ENCODE assay signal across 8 cellular contexts in genomic region chr16:89325861-89326471, GRCh38.
DNase-seq lines count a peak whose midpoint lies in the region; ATAC-seq, FAIRE-seq and TF ChIP-seq lines count a peak whose summit lies in the region.

No MANE protein-coding gene starts in this region.

- DNase-seq in A549 (ENCODE audit: low read depth in 1 of 2, low spot score in 1 of 2): peak; percentile 66 to 75
- no peak for DNase-seq in RWPE1 (ENCODE audit: low spot score)
- DNase-seq in coronary artery (ENCODE audit: low spot score): peak; percentile 75
- DNase-seq in lower lobe of right lung: peak; percentile 70
- DNase-seq in thoracic aorta (ENCODE audit: low spot score): no peak
- DNase-seq in activated gamma-delta T cell (lab: John Stamatoyannopoulos, UW): no peak

- peak overlapping the region; percentile 98 to 99 for H3K27ac ChIP-seq in A549
- H3K27ac ChIP-seq in RWPE1: peak overlapping the region; percentile 97
- peak overlapping the region; percentile 47 to 76 for H3K27ac ChIP-seq in coronary artery
- peak overlapping the region; percentile 71 for H3K27ac ChIP-seq in lower lobe of right lung
- H3K27ac ChIP-seq in thoracic aorta: peak overlapping the region; percentile 33 to 38

- peak in 1 of 2 experiments; percentile 16; a peak in 2 of 6 replicates for ATAC-seq in A549
- peak; percentile 63 to 67 for ATAC-seq in lower lobe of right lung
- ATAC-seq in thoracic aorta (ENCODE audit: insufficient number of reproducible peaks, low FRiP score, low read depth): peak; percentile 64
- no peak for ATAC-seq in HG03196 (IDR thresholded peaks at IDR 0.05; ENCODE audit: unreplicated experiment)

- peaks cover 98% of the 10 kb centered on the region for H3K4me1 ChIP-seq in A549
- H3K4me1 ChIP-seq in lower lobe of right lung: peaks cover 83% of the 10 kb centered on the region
- peaks cover 40 to 57% of the 10 kb centered on the region in 2 donors for H3K4me1 ChIP-seq in thoracic aorta (ENCODE audit: control insufficient read depth in 1 of 2, low read depth in 2 of 2)

- TF ChIP-seq RAD21 in A549 (conservative IDR thresholded peaks at IDR 0.05 in 1 of 2, IDR thresholded peaks at IDR 0.05 in 1 of 2): no peak

- H3K4me3 ChIP-seq in A549: peak overlapping the region; percentile 4; the same call in 2 of the 3 replicates
- peak overlapping the region; percentile 3; the same call in 1 of the 2 replicates for H3K4me3 ChIP-seq in GM08714 (ENCODE audit: low read length)
- peak overlapping the region; percentile 51 for H3K4me3 ChIP-seq in coronary artery
- no peak overlapping the region for H3K4me3 ChIP-seq in lower lobe of right lung
- H3K4me3 ChIP-seq in thoracic aorta: peak overlapping the region; percentile 43

- H3K4me2 ChIP-seq in A549: peak overlapping the region; percentile 76

- FAIRE-seq in A549 (lab: Jason Lieb, UNC): no peak

- no peak for TF ChIP-seq CTCF in A549 (IDR thresholded peaks at IDR 0.05)
- TF ChIP-seq CTCF in RWPE1 (conservative IDR thresholded peaks at IDR 0.05; ENCODE audit: low read depth): no peak
- TF ChIP-seq CTCF in coronary artery (IDR thresholded peaks at IDR 0.05): no peak
- no peak for TF ChIP-seq CTCF in lower lobe of right lung (IDR thresholded peaks at IDR 0.05)
- no peak for TF ChIP-seq CTCF in thoracic aorta (IDR thresholded peaks at IDR 0.05)

- intact Hi-C loops in lower lobe of right lung (cut with DNase I): no loop called here

- H3K36me3 ChIP-seq in lower lobe of right lung (no peaks in the 10 kb centered on the region), thoracic aorta (no peaks in the 10 kb centered on the region)

- H3K27me3 ChIP-seq in lower lobe of right lung (ENCODE audit: low read depth) (no peaks in the 10 kb centered on the region), thoracic aorta (replicated peaks; ENCODE audit: insufficient read depth) (no peaks in the 10 kb centered on the region)

- no peak for TF ChIP-seq POLR2A in A549 (IDR thresholded peaks at IDR 0.05; ENCODE audit: low read length)

- H3K9me3 ChIP-seq in A549 (no peaks in the 10 kb centered on the region), lower lobe of right lung (no peaks in the 10 kb centered on the region), thoracic aorta (no peaks in the 10 kb centered on the region)

- WGBS in A549 (ENCODE audit: missing lambda C conversion rate): 7% methylated on average over 16 of the region's 18 CpGs

- POLR2A ChIA-PET in A549 (lab: Yijun Ruan, JAX) (no interaction called here), RWPE1 (lab: Yijun Ruan, JAX; ENCODE audit: low non-redundant PET) (no interaction called here)

- CTCF ChIA-PET in A549 (lab: Yijun Ruan, JAX) (interaction anchor here (0.6 to 1.0 kb wide), 5 partner anchors 9 to 727 kb away, joined by 3 to 4 read pairs (median 3); no protein-coding TSS in a partner anchor), RWPE1 (lab: Yijun Ruan, JAX) (interaction anchor here (0.6 to 1.0 kb wide), 2 partner anchors 9 to 614 kb away, joined by 3 to 4 read pairs; no protein-coding TSS in a partner anchor)

- TF ChIP-seq EP300 in A549 (IDR thresholded peaks at IDR 0.05): no peak

TF ChIP-seq in A549, 52 proteins besides CTCF, POLR2A, EP300 and RAD21:
- TF ChIP-seq JUN (IDR thresholded peaks at IDR 0.05) (0 out of 5 replicates have a peak, but pooled peaks of 1 of the 2 experiments have one; percentile 40), RCOR1 (IDR thresholded peaks at IDR 0.05; ENCODE audit: low read depth, low read length) (no peak), CBX8 (IDR thresholded peaks at IDR 0.05) (no peak), FOXS1 (CRISPR knock-in tag; IDR thresholded peaks at IDR 0.05) (no peak; the same call in 1 of the 2 replicates), ATOH8 (CRISPR knock-in tag; IDR thresholded peaks at IDR 0.05; ENCODE audit: low read depth) (peak; percentile 68; the same call in 1 of the 2 replicates), KDM1A (IDR thresholded peaks at IDR 0.05; ENCODE audit: low read depth) (no peak), CHD2 (IDR thresholded peaks at IDR 0.05; ENCODE audit: low read length, partially characterized antibody) (no peak), MAX (IDR thresholded peaks at IDR 0.05) (peak; percentile 64), MAFK (IDR thresholded peaks at IDR 0.05; ENCODE audit: partially characterized antibody) (peak; percentile 100), FOSL2 (IDR thresholded peaks at IDR 0.05) (no peak), FOSL2 (CRISPR knock-in tag; IDR thresholded peaks at IDR 0.05) (peak; percentile 75), HOXB13 (CRISPR knock-in tag; IDR thresholded peaks at IDR 0.05; ENCODE audit: low read depth) (peak; percentile 30; the same call in 1 of the 2 replicates), NFE2L2 (conservative IDR thresholded peaks at IDR 0.05; ENCODE audit: low read length) (peak; percentile 100)
- TF ChIP-seq, protein P1, sequence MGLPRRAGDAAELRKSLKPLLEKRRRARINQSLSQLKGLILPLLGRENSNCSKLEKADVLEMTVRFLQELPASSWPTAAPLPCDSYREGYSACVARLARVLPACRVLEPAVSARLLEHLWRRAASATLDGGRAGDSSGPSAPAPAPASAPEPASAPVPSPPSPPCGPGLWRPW (IDR thresholded peaks at IDR 0.05): no peak
TF ChIP-seq in A549: peak in this region for 7.

Comparison
In these comparisons a context has a peak if more than half of its experiments do, and no peak if none do; other contexts are left out.
1. DNase-seq: peak in A549 (2 of 2), coronary artery (single experiment) and lower lobe of right lung (single experiment); none in RWPE1 (single experiment), thoracic aorta (single experiment) and activated gamma-delta T cell (single experiment).
2. H3K27ac ChIP-seq: peak in every context shown above with its lines; median percentile 98 in A549; 97 in RWPE1; 71 in lower lobe of right lung; 62 in coronary artery; 36 in thoracic aorta.